In the genomic region with DNA sequence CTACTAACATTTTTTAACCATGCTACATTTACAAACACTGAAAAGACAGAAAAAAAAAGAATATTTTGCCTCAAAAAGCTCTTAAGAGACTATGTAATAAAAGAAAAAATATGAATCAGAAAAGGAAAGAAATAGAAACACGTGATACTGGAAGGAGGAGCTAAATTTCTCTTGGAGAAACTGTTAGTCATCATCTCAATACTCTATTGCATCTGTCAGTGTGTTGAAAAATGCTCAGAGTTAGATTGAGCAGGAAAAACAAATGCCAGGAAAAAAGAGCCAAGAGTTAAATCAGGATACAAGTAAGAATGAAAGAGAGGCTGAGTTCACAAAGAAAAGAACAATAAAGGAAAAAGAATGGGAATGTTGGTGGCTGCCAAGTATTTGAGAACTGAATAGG, we compare ENCODE assay signal across 12 cellular contexts. TPM values are rescaled to one million over a fixed set of nuclear protein-coding genes. Genes with fewer than 3 reads are reported as not detected.
DNase-seq lines count a peak whose midpoint lies in the region; ATAC-seq lines count a peak whose summit lies in the region.
"Had no signal": no experiment of that assay in that cellular context is flagged by ENCODE, and none has a peak within 500 bp of the region (broad histone marks: within the 10 kb centered on the region; RNA-seq: fewer than 3 reads in every experiment).

No MANE protein-coding gene starts in this region.

- no peaks in the 10 kb centered on the region for H3K9me3 Mint-ChIP-seq in natural killer cell treated with Interleukin-12 subunit alpha and Interleukin-12 subunit beta and Interleukin-15 and Interleukin-18, amount 100 ng/mL, for 72 hours
- H3K9me3 Mint-ChIP-seq in immature natural killer cell, result no peaks in the 10 kb centered on the region

- H3K4me3 Mint-ChIP-seq in natural killer cell treated with Interleukin-12 subunit alpha and Interleukin-12 subunit beta and Interleukin-15 and Interleukin-18, amount 100 ng/mL, for 72 hours, result peak overlapping the region; percentile 50
- H3K4me3 Mint-ChIP-seq in immature natural killer cell, result peak overlapping the region in 1 of 5 donors; percentile 29

- peak; percentile 54 for DNase-seq in EH (ENCODE audit: low read depth)
- DNase-seq in M059J (ENCODE audit: low read depth), result peak; percentile 47
- DNase-seq in astrocyte of the hippocampus (ENCODE audit: low read depth, low spot score), result peak; percentile 52
- no peak for DNase-seq in natural killer cell treated with Interleukin-12 subunit alpha and Interleukin-12 subunit beta and Interleukin-15 and Interleukin-18, amount 100 ng/mL, for 72 hours (ENCODE audit: low spot score)
- no peak for DNase-seq in NCI-H1436 (lab: John Stamatoyannopoulos, UW)
- no peak for DNase-seq in immature natural killer cell
- DNase-seq in stimulated activated CD4-positive, alpha-beta T cell treated with anti-CD3 and anti-CD28 coated beads, Interleukin-4, amount 100 ng/mL, for 4 hours, result no peak
- DNase-seq: activated CD8-positive, alpha-beta memory T cell treated with anti-CD3 and anti-CD28 coated beads for 24 hours; NCI-H2107; nucleus accumbens had no signal

- peaks cover 0 to 4% of the 10 kb centered on the region in 2 donors for H3K27me3 Mint-ChIP-seq in natural killer cell treated with Interleukin-12 subunit alpha and Interleukin-12 subunit beta and Interleukin-15 and Interleukin-18, amount 100 ng/mL, for 72 hours
- peaks cover 2 to 9% (median 3%) of the 10 kb centered on the region in 3 donors for H3K27me3 Mint-ChIP-seq in immature natural killer cell (ENCODE audit: low read depth in 3 of 3)

- H3K4me1 Mint-ChIP-seq in natural killer cell treated with Interleukin-12 subunit alpha and Interleukin-12 subunit beta and Interleukin-15 and Interleukin-18, amount 100 ng/mL, for 72 hours (ENCODE audit: low read depth in 2 of 2), result peaks cover 23 to 24% of the 10 kb centered on the region in 2 donors
- H3K4me1 Mint-ChIP-seq in immature natural killer cell, result peaks cover 24 to 41% of the 10 kb centered on the region in 2 donors

- ATAC-seq in natural killer cell treated with Interleukin-12 subunit alpha and Interleukin-12 subunit beta and Interleukin-15 and Interleukin-18, amount 100 ng/mL, for 72 hours, result no peak
- ATAC-seq in GM18520 (IDR thresholded peaks at IDR 0.05; ENCODE audit: unreplicated experiment), result no peak
- ATAC-seq: esophagus mucosa had no signal

- H3K36me3 Mint-ChIP-seq in natural killer cell treated with Interleukin-12 subunit alpha and Interleukin-12 subunit beta and Interleukin-15 and Interleukin-18, amount 100 ng/mL, for 72 hours, result no peaks in the 10 kb centered on the region
- no peaks in the 10 kb centered on the region for H3K36me3 Mint-ChIP-seq in immature natural killer cell

- H3K27ac Mint-ChIP-seq in natural killer cell treated with Interleukin-12 subunit alpha and Interleukin-12 subunit beta and Interleukin-15 and Interleukin-18, amount 100 ng/mL, for 72 hours, result no peak overlapping the region
- peak overlapping the region in 1 of 6 donors; percentile 37 for H3K27ac Mint-ChIP-seq in immature natural killer cell

RNA-seq across cellular contexts. Expression of a gene that starts 2.6 kb away (rescaled TPM):
- 28.5 and 40.2 TPM in 2 replicates for total RNA-seq in M059J (2014; rRNA removed; shearing (Covaris generic))
- 10 to 100 TPM; 16.7 to 17.7 TPM for total RNA-seq in natural killer cell treated with Interleukin-12 subunit alpha and Interleukin-12 subunit beta and Interleukin-15 and Interleukin-18, amount 100 ng/mL, for 72 hours
- polyA plus RNA-seq in immature natural killer cell, result 10 to 100 TPM; 16.8 to 25.2 (median 20.7) TPM

Comparison
In these comparisons a context has a peak if more than half of its experiments do, and no peak if none do; other contexts are left out.
1. DNase-seq: peak in EH (single experiment), M059J (single experiment) and astrocyte of the hippocampus (single experiment); none in natural killer cell treated with Interleukin-12 subunit alpha and Interleukin-12 subunit beta and Interleukin-15 and Interleukin-18, amount 100 ng/mL, for 72 hours (single experiment), NCI-H1436 (single experiment), immature natural killer cell (0 of 3) and stimulated activated CD4-positive, alpha-beta T cell treated with anti-CD3 and anti-CD28 coated beads, Interleukin-4, amount 100 ng/mL, for 4 hours (0 of 2).